Comparison of ENCODE assay signal across 10 cellular contexts in genomic region chr18:32769242-32770180, GRCh38. TPM values are rescaled to one million over a fixed set of nuclear protein-coding genes. Genes with fewer than 3 reads are reported as not detected.
DNase-seq lines count a peak whose midpoint lies in the region; ATAC-seq and TF ChIP-seq lines count a peak whose summit lies in the region.
"Had no signal": no experiment of that assay in that cellular context is flagged by ENCODE, and none has a peak within 500 bp of the region (broad histone marks: within the 10 kb centered on the region; RNA-seq: fewer than 3 reads in every experiment).

No MANE protein-coding gene starts in this region.

- H4K20me1 ChIP-seq in mammary epithelial cell (ENCODE audit: insufficient read depth, low read length) (no peaks in the 10 kb centered on the region), PC-3 (ENCODE audit: low read length) (no peaks in the 10 kb centered on the region)

- no peak overlapping the region for H3K4me2 ChIP-seq in mammary epithelial cell (ENCODE audit: insufficient read depth, low read depth, low read length)
- no peak overlapping the region for H3K4me2 ChIP-seq in PC-3 (ENCODE audit: low read length)

- WGBS in mammary epithelial cell (ENCODE audit: low coverage, missing lambda C conversion rate), result 13% methylated on average over 3 of the region's 43 CpGs

- dilution Hi-C loops in mammary epithelial cell (cut with HindIII; ENCODE audit: low sequenced_read_pairs), result no loop called here

- peaks cover 69% of the 10 kb centered on the region for H3K27me3 Mint-ChIP-seq in type B pancreatic cell

- BruUV-seq in mammary epithelial cell (replicated peaks; lab: Mats Ljungman, UMichigan) (no TSS peak), PC-3 (replicated peaks; lab: Mats Ljungman, UMichigan) (no TSS peak)

- no peaks in the 10 kb centered on the region for H3F3A ChIP-seq in PC-3 (ENCODE audit: low read length, unreplicated experiment)

- H3K9ac ChIP-seq in mammary epithelial cell (ENCODE audit: insufficient read depth, low read length) (no peak overlapping the region), PC-3 (ENCODE audit: low read length) (no peak overlapping the region)

- H3K27ac Mint-ChIP-seq in type B pancreatic cell, result no peak overlapping the region

- H3K27me3 ChIP-seq in breast epithelium (peaks cover 2 to 39% of the 10 kb centered on the region in 2 donors), mammary epithelial cell (ENCODE audit: insufficient read depth, low read length) (peaks cover 35% of the 10 kb centered on the region), WERI-Rb-1 (ENCODE audit: insufficient read depth, low read depth, severe bottlenecking) (peaks cover 53% of the 10 kb centered on the region), PC-3 (ENCODE audit: low read length) (peaks cover 8% of the 10 kb centered on the region; the same call in 1 of the 2 replicates)

- DNase-seq in breast epithelium (ENCODE audit: low spot score in 2 of 2), result no peak
- no peak for DNase-seq in mammary epithelial cell
- DNase-seq in WERI-Rb-1, result peak; percentile 20
- DNase-seq in left kidney (ENCODE audit: low read depth, low spot score), result peak; percentile 89
- no peak for DNase-seq in type B pancreatic cell (ENCODE audit: extremely low spot score, unreplicated experiment)
- DNase-seq in PC-3, result no peak

- H3K27ac ChIP-seq in breast epithelium, result no peak overlapping the region
- no peak overlapping the region for H3K27ac ChIP-seq in mammary epithelial cell (ENCODE audit: insufficient read depth, low read depth, low read length)
- H3K27ac ChIP-seq in WERI-Rb-1, result no peak overlapping the region
- no peak overlapping the region for H3K27ac ChIP-seq in PC-3 (ENCODE audit: low read length)

- H3K9me2 ChIP-seq in PC-3 (replicated peaks; ENCODE audit: low read length), result no peaks in the 10 kb centered on the region

- H3K4me1 ChIP-seq in breast epithelium, result peaks cover 0 to 6% of the 10 kb centered on the region in 2 donors
- H3K4me1 ChIP-seq in mammary epithelial cell (ENCODE audit: insufficient read depth, low read length), result no peaks in the 10 kb centered on the region
- H3K4me1 ChIP-seq in PC-3 (ENCODE audit: insufficient read depth, low read length), result no peaks in the 10 kb centered on the region

- H3K4me3 ChIP-seq in breast epithelium (peak overlapping the region; percentile 43 to 70 (median 50)), mammary epithelial cell (replicated peaks in 1 of 3; ENCODE audit: insufficient read depth in 1 of 3, low read depth in 2 of 3, low read length in 3 of 3) (no peak overlapping the region), WERI-Rb-1 (ENCODE audit: low read depth, low read length) (peak overlapping the region; percentile 12), PC-3 (ENCODE audit: low read length) (no peak overlapping the region)

- H3K9me3 ChIP-seq in breast epithelium, result no peaks in the 10 kb centered on the region
- no peaks in the 10 kb centered on the region for H3K9me3 ChIP-seq in mammary epithelial cell (replicated peaks; ENCODE audit: insufficient read depth, low read length)
- H3K9me3 ChIP-seq in WERI-Rb-1 (ENCODE audit: severe bottlenecking), result no peaks in the 10 kb centered on the region
- H3K9me3 ChIP-seq in PC-3 (ENCODE audit: low read length), result no peaks in the 10 kb centered on the region

- H3K36me3 ChIP-seq in breast epithelium (no peaks in the 10 kb centered on the region), mammary epithelial cell (ENCODE audit: insufficient read depth, low read length) (no peaks in the 10 kb centered on the region), WERI-Rb-1 (no peaks in the 10 kb centered on the region), PC-3 (ENCODE audit: low read depth, low read length) (no peaks in the 10 kb centered on the region)

- TF ChIP-seq POLR2A in breast epithelium (IDR thresholded peaks at IDR 0.05), result no peak

- no peaks in the 10 kb centered on the region for H3K9me3 Mint-ChIP-seq in type B pancreatic cell

- CTCF ChIA-PET in mammary epithelial cell (lab: Charles Lee; ENCODE audit: low non-redundant PET), result no interaction called here
- CTCF ChIA-PET in PC-3 (lab: Charles Lee), result no interaction called here

- H3K4me1 Mint-ChIP-seq in type B pancreatic cell (ENCODE audit: unreplicated experiment), result peaks cover 11% of the 10 kb centered on the region

- in situ Hi-C loops in mammary epithelial cell (cut with MboI; ENCODE audit: low sequenced_read_pairs in 2 of 2), result no loop called here

- TF ChIP-seq CTCF in breast epithelium (IDR thresholded peaks at IDR 0.05) (no peak), mammary epithelial cell (conservative IDR thresholded peaks at IDR 0.05 in 1 of 2, IDR thresholded peaks at IDR 0.05 in 1 of 2; ENCODE audit: extremely low read depth in 1 of 2, insufficient read depth in 1 of 2, low read depth in 1 of 2, low read length in 2 of 2) (no peak), WERI-Rb-1 (IDR thresholded peaks at IDR 0.05; ENCODE audit: low read depth, low read length) (0 out of 2 replicates have a peak, but pooled peaks have one; percentile 16), type B pancreatic cell (conservative IDR thresholded peaks at IDR 0.05) (no peak), PC-3 (conservative IDR thresholded peaks at IDR 0.05; ENCODE audit: low read depth, low read length) (no peak)

- no peaks in the 10 kb centered on the region for H3K36me3 Mint-ChIP-seq in type B pancreatic cell

- no peaks in the 10 kb centered on the region for H3K79me2 ChIP-seq in mammary epithelial cell (ENCODE audit: insufficient read depth, low read length)
- no peaks in the 10 kb centered on the region for H3K79me2 ChIP-seq in PC-3 (ENCODE audit: low read length)

- H3K4me3 Mint-ChIP-seq in type B pancreatic cell, result peak overlapping the region; percentile 86

- POLR2A ChIA-PET in PC-3 (lab: Charles Lee; ENCODE audit: unreplicated experiment), result no interaction called here

- intact Hi-C loops in breast epithelium (cut with DNase I; ENCODE audit: low total_unique reads), result no loop called here
- intact Hi-C loops in mammary epithelial cell (cut with micrococcal nuclease), result no loop called here
- intact Hi-C loops in PC-3 (cut with micrococcal nuclease), result no loop called here

- no peak overlapping the region for H2AFZ ChIP-seq in mammary epithelial cell (ENCODE audit: low read depth, low read length)
- H2AFZ ChIP-seq in PC-3 (ENCODE audit: low read length), result no peak overlapping the region

- ATAC-seq in GM19328 (IDR thresholded peaks at IDR 0.05; ENCODE audit: unreplicated experiment), result no peak
- ATAC-seq in GM21526 (IDR thresholded peaks at IDR 0.05; ENCODE audit: low FRiP score, unreplicated experiment), result no peak
- ATAC-seq in PC-3, result no peak

RNA-seq across cellular contexts. Expression of gene KLHL14, which starts 3.3 kb away (rescaled TPM):
- total RNA-seq in breast epithelium, result under 1 TPM; 0.32 to 0.59 (median 0.33) TPM
- total RNA-seq in mammary epithelial cell, result not detected
- polyA plus RNA-seq in mammary epithelial cell, result not detected
- polyA minus RNA-seq in mammary epithelial cell, result not detected
- 0.81 and 6.1 TPM in 2 replicates for total RNA-seq in type B pancreatic cell (ENCODE audit: low replicate concordance)
- not detected in 2 replicates for total RNA-seq in PC-3 (2014; rRNA removed)
- total RNA-seq: activated CD8-positive, alpha-beta memory T cell treated with anti-CD3 and anti-CD28 coated beads for 36 hours; fibroblast of villous mesenchyme had no signal

Comparison
In these comparisons a context has a peak if more than half of its experiments do, and no peak if none do; other contexts are left out.
1. H3K4me3 ChIP-seq: peak in breast epithelium (3 of 3) and WERI-Rb-1 (single experiment); none in mammary epithelial cell (0 of 3) and PC-3 (single experiment).
2. DNase-seq: peak in WERI-Rb-1 (single experiment) and left kidney (single experiment); none in breast epithelium (0 of 2), mammary epithelial cell (single experiment), type B pancreatic cell (single experiment) and PC-3 (single experiment).